In the genomic region with DNA sequence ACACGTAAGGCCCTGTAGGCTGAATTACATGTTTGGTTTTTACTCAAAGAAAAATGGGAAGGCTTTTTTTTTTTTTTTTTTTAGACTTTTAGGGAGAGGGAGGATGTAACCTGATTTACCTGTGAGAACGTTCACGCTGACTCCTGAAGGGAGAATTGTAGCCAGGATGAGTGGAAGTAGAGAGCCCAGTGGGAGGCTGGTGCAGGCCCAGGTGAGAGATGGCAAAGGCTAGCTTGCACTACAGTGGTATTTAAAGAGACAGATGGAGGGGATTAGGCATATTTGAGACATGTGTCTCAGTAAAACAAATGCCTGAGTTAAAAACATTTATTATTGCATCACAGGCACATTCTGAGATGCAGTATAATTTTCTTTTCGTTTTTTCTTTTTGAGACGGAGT, we compare ENCODE assay signal across 17 cellular contexts.
"Had no signal": no experiment of that assay in that cellular context is flagged by ENCODE, and none has a peak within 500 bp of the region (broad histone marks: within the 10 kb centered on the region; RNA-seq: fewer than 3 reads in every experiment).

No MANE protein-coding gene starts in this region.

- DNase-seq: KBM-7, MV-4-11, NCI-H1048, NCI-H1105, NCI-H1417, NCI-H1436 treated with DMSO at 0.1 percent for 48 hours, NCI-H1694 treated with DMSO at 0.1 percent for 48 hours, NCI-H1930, NCI-H2081, NCI-H2227 treated with DMSO at 0.1 percent for 48 hours, NCI-H510A treated with DMSO at 0.1 percent for 48 hours, SHP77, SK-N-SH, SW 1271, T-cell had no signal

- H3K27ac ChIP-seq: HL-60, RWPE1 had no signal

- H3K9me3 ChIP-seq: SK-N-SH had no signal

- H3K4me2 ChIP-seq: SK-N-SH had no signal

- H3K9ac ChIP-seq: SK-N-SH had no signal
